ENCODE assay signal across 16 cellular contexts in genomic region chr4:37836838-37837413, GRCh38. TPM values are rescaled to one million over a fixed set of nuclear protein-coding genes. Genes with fewer than 3 reads are reported as not detected.
A peak's percentile ranks its signal among the peaks of the same experiment; 100 is the strongest.
DNase-seq lines count a peak whose midpoint lies in the region; ATAC-seq, FAIRE-seq and TF ChIP-seq lines count a peak whose summit lies in the region.
"Had no signal": no experiment of that assay in that cellular context is flagged by ENCODE, and none has a peak within 500 bp of the region (broad histone marks: within the 10 kb centered on the region; RNA-seq: fewer than 3 reads in every experiment).

No MANE protein-coding gene starts in this region.

- no peak overlapping the region for H3K9ac ChIP-seq in keratinocyte (ENCODE audit: control insufficient read depth, extremely low read depth, insufficient read depth, low read length)
- H3K9ac ChIP-seq: GM23248 had no signal

- DNase-seq in activated T-cell treated with anti-CD3 and anti-CD28 coated beads, Interleukin-2, amount 50 U/mL, for 24 hours: no peak
- no peak for DNase-seq in activated T-cell treated with anti-CD3 and anti-CD28 coated beads, Interleukin-2, amount 50 U/mL, for 1 hour
- no peak for DNase-seq in T-cell
- no peak for DNase-seq in keratinocyte (ENCODE audit: low read depth, low spot score)
- DNase-seq in AML-193 (lab: John Stamatoyannopoulos, UW): no peak
- DNase-seq: Karpas-422; NCI-H1930; NK-92 treated with Interleukin-12 subunit alpha and Interleukin-12 subunit beta, amount 100 ng/mL, for 24 hours; upper lobe of right lung had no signal

- no peak overlapping the region for H3K27ac ChIP-seq in keratinocyte (ENCODE audit: control insufficient read depth, insufficient read depth, low read length)
- H3K27ac ChIP-seq: GM23248, upper lobe of right lung had no signal

- no peaks in the 10 kb centered on the region for H3K27me3 ChIP-seq in keratinocyte (ENCODE audit: control insufficient read depth, extremely low read depth, insufficient read depth, low read length)
- H3K27me3 ChIP-seq: upper lobe of right lung had no signal

- dilution Hi-C loops in keratinocyte (cut with MboI; ENCODE audit: extremely low pct_ligation_motif_present, low sequenced_read_pairs): no loop called here

- CTCF ChIA-PET in T-cell (lab: Charles Lee): no interaction called here

- no peak overlapping the region for H2AFZ ChIP-seq in keratinocyte (ENCODE audit: control insufficient read depth, low read length)
- H2AFZ ChIP-seq: GM23248 had no signal

- H3K4me1 Mint-ChIP-seq in activated T-cell treated with anti-CD3 and anti-CD28 coated beads, Interleukin-2, amount 50 U/mL, for 24 hours (ENCODE audit: low read depth): peaks cover 36% of the 10 kb centered on the region
- H3K4me1 Mint-ChIP-seq in T-cell: peaks cover 26 to 33% (median 27%) of the 10 kb centered on the region in 3 donors
- H3K4me1 Mint-ChIP-seq in stimulated activated naive CD8-positive, alpha-beta T cell treated with anti-CD3 and anti-CD28 coated beads, Interleukin-15, Interleukin-2, amounts not matched to agents 100 ng/mL and 50 ng/mL, for 24 hours (ENCODE audit: low read depth): peaks cover 28% of the 10 kb centered on the region

- peak overlapping the region; percentile 35 for H3K27ac Mint-ChIP-seq in activated T-cell treated with anti-CD3 and anti-CD28 coated beads, Interleukin-2, amount 50 U/mL, for 24 hours
- H3K27ac Mint-ChIP-seq in T-cell: peak overlapping the region; percentile 50 to 53
- H3K27ac Mint-ChIP-seq in stimulated activated naive CD8-positive, alpha-beta T cell treated with anti-CD3 and anti-CD28 coated beads, Interleukin-15, Interleukin-2, amounts not matched to agents 100 ng/mL and 50 ng/mL, for 24 hours: peak overlapping the region; percentile 53

- H3K4me2 ChIP-seq in keratinocyte (ENCODE audit: control insufficient read depth, extremely low read depth, insufficient read depth, low read depth, low read length): no peak overlapping the region

- no peaks in the 10 kb centered on the region for H3K4me1 ChIP-seq in keratinocyte (ENCODE audit: control insufficient read depth, extremely low read depth, insufficient read depth, low read length)

- peaks cover 91% of the 10 kb centered on the region for H3K36me3 Mint-ChIP-seq in activated T-cell treated with anti-CD3 and anti-CD28 coated beads, Interleukin-2, amount 50 U/mL, for 24 hours (ENCODE audit: low read depth)
- peaks cover 56% of the 10 kb centered on the region for H3K36me3 Mint-ChIP-seq in T-cell
- peaks cover 77% of the 10 kb centered on the region for H3K36me3 Mint-ChIP-seq in stimulated activated naive CD8-positive, alpha-beta T cell treated with anti-CD3 and anti-CD28 coated beads, Interleukin-15, Interleukin-2, amounts not matched to agents 100 ng/mL and 50 ng/mL, for 24 hours (ENCODE audit: low read depth)

- ATAC-seq in T-cell (replicated peaks in 1 of 4) (peak in 2 of 4 experiments; percentile 29 to 38), HG02763 (IDR thresholded peaks at IDR 0.05; ENCODE audit: unreplicated experiment) (no peak), GM19324 (IDR thresholded peaks at IDR 0.05; ENCODE audit: low FRiP score, unreplicated experiment) (no peak)
- ATAC-seq: activated CD4-positive, CD25-positive, alpha-beta regulatory T cell treated with anti-CD3 and anti-CD28 coated beads, Interleukin-2, amount 50 U/mL, for 24 hours; upper lobe of right lung had no signal

- no peaks in the 10 kb centered on the region for H3K27me3 Mint-ChIP-seq in activated T-cell treated with anti-CD3 and anti-CD28 coated beads, Interleukin-2, amount 50 U/mL, for 24 hours
- no peaks in the 10 kb centered on the region for H3K27me3 Mint-ChIP-seq in T-cell
- H3K27me3 Mint-ChIP-seq in stimulated activated naive CD8-positive, alpha-beta T cell treated with anti-CD3 and anti-CD28 coated beads, Interleukin-15, Interleukin-2, amounts not matched to agents 100 ng/mL and 50 ng/mL, for 24 hours: no peaks in the 10 kb centered on the region
- H3K27me3 Mint-ChIP-seq: brain had no signal

- peaks cover 13 to 27% of the 10 kb centered on the region in 2 experiments for H3K36me3 ChIP-seq in keratinocyte (ENCODE audit: control insufficient read depth in 2 of 2, extremely low read depth in 1 of 2, insufficient read depth in 2 of 2, low read length in 2 of 2)

- no peak overlapping the region for H3K4me3 ChIP-seq in keratinocyte (ENCODE audit: control insufficient read depth in 2 of 3, extremely low read depth in 1 of 3, insufficient read depth in 2 of 3, low read depth in 1 of 3, low read length in 3 of 3)
- H3K4me3 ChIP-seq: GM23248, upper lobe of right lung had no signal

- no peak overlapping the region for H3K4me3 Mint-ChIP-seq in activated T-cell treated with anti-CD3 and anti-CD28 coated beads, Interleukin-2, amount 50 U/mL, for 24 hours
- peak overlapping the region in 1 of 3 donors; percentile 29 for H3K4me3 Mint-ChIP-seq in T-cell
- no peak overlapping the region for H3K4me3 Mint-ChIP-seq in stimulated activated naive CD8-positive, alpha-beta T cell treated with anti-CD3 and anti-CD28 coated beads, Interleukin-15, Interleukin-2, amounts not matched to agents 100 ng/mL and 50 ng/mL, for 24 hours
- H3K4me3 Mint-ChIP-seq: brain had no signal

- POLR2A ChIA-PET in T-cell (lab: Charles Lee): interaction anchor here in 1 of 2 donors (1.0 kb wide), 1 partner anchor 9 kb away, joined by 3 read pairs; no protein-coding TSS in a partner anchor

- no peak for TF ChIP-seq CTCF in keratinocyte (optimal IDR thresholded peaks at IDR 0.05 in 1 of 3, IDR thresholded peaks at IDR 0.05 in 1 of 3, conservative IDR thresholded peaks at IDR 0.05 in 1 of 3; ENCODE audit: extremely low read depth in 1 of 3, insufficient read depth in 2 of 3, low read length in 3 of 3)

- no peaks in the 10 kb centered on the region for H3K9me3 Mint-ChIP-seq in activated T-cell treated with anti-CD3 and anti-CD28 coated beads, Interleukin-2, amount 50 U/mL, for 24 hours
- no peaks in the 10 kb centered on the region for H3K9me3 Mint-ChIP-seq in T-cell
- H3K9me3 Mint-ChIP-seq in stimulated activated naive CD8-positive, alpha-beta T cell treated with anti-CD3 and anti-CD28 coated beads, Interleukin-15, Interleukin-2, amounts not matched to agents 100 ng/mL and 50 ng/mL, for 24 hours: no peaks in the 10 kb centered on the region
- H3K9me3 Mint-ChIP-seq: brain had no signal

- FAIRE-seq in keratinocyte (lab: Jason Lieb, UNC): peak; percentile 17
- FAIRE-seq: GM12892 had no signal

- no peaks in the 10 kb centered on the region for H4K20me1 ChIP-seq in keratinocyte (ENCODE audit: control insufficient read depth, extremely low read depth, insufficient read depth, low read length)

- no peaks in the 10 kb centered on the region for H3K9me3 ChIP-seq in keratinocyte (ENCODE audit: control insufficient read depth, low read depth, low read length)
- H3K9me3 ChIP-seq: upper lobe of right lung had no signal

- H3K9me1 ChIP-seq in keratinocyte (ENCODE audit: control insufficient read depth, extremely low read depth, insufficient read depth, low read length): no peaks in the 10 kb centered on the region

- no peaks in the 10 kb centered on the region for H3K79me2 ChIP-seq in keratinocyte (ENCODE audit: control insufficient read depth, insufficient read depth, low read length)

RNA-seq across cellular contexts. Expression of gene PGM2, which starts 10.4 kb away (rescaled TPM):
- total RNA-seq in T-cell: 10 to 100 TPM; 13.8 to 18.2 (median 16.6) TPM
- polyA plus RNA-seq in keratinocyte: 27.5 to 45.0 TPM (median 31.8 TPM) in 3 replicates
- 60.8 TPM for polyA plus RNA-seq in keratinocyte (2011; ENCODE audit: low read depth)
- polyA plus RNA-seq in keratinocyte (2011; cell fraction: cytosol; rRNA removed): 16.7 and 29.5 TPM in 2 replicates
- 29.5 and 39.1 TPM in 2 replicates for polyA plus RNA-seq in keratinocyte (2011; cell fraction: nucleus; rRNA removed)
- 29.4 and 51.5 TPM in 2 replicates for polyA plus RNA-seq in keratinocyte (2012; ENCODE audit: low replicate concordance)
- 10.8 to 23.8 TPM (median 16.1 TPM) in 3 replicates for polyA minus RNA-seq in keratinocyte
- polyA minus RNA-seq in keratinocyte (2011; cell fraction: cytosol; rRNA and poly(A)+ RNA removed): 15.0 TPM
- 13.1 and 21.7 TPM in 2 replicates for polyA minus RNA-seq in keratinocyte (2011; cell fraction: nucleus; rRNA and poly(A)+ RNA removed)

RNA-seq across cellular contexts. Expression of gene TBC1D1, which starts 54.0 kb away (rescaled TPM):
- 10 to 100 TPM; 46.3 to 58.1 (median 47.6) TPM for total RNA-seq in T-cell
- 25.9 to 42.0 TPM (median 32.5 TPM) in 3 replicates for polyA plus RNA-seq in keratinocyte
- 9.2 TPM for polyA plus RNA-seq in keratinocyte (2011; ENCODE audit: low read depth)
- 39.1 and 42.3 TPM in 2 replicates for polyA plus RNA-seq in keratinocyte (2011; cell fraction: cytosol; rRNA removed)
- polyA plus RNA-seq in keratinocyte (2011; cell fraction: nucleus; rRNA removed): 23.4 and 26.7 TPM in 2 replicates
- polyA plus RNA-seq in keratinocyte (2012; ENCODE audit: low replicate concordance): 5.9 and 52.6 TPM in 2 replicates
- polyA minus RNA-seq in keratinocyte: 43.6 to 69.0 TPM (median 52.6 TPM) in 3 replicates
- 42.6 TPM for polyA minus RNA-seq in keratinocyte (2011; cell fraction: cytosol; rRNA and poly(A)+ RNA removed)
- polyA minus RNA-seq in keratinocyte (2011; cell fraction: nucleus; rRNA and poly(A)+ RNA removed): 16.7 and 34.6 TPM in 2 replicates
